Comparison of ENCODE assay signal across 9 cellular contexts in genomic region chr3:132006605-132007204, GRCh38. TPM values are rescaled to one million over a fixed set of nuclear protein-coding genes. Genes with fewer than 3 reads are reported as not detected.
A peak's percentile ranks its signal among the peaks of the same experiment; 100 is the strongest.
DNase-seq lines count a peak whose midpoint lies in the region; TF ChIP-seq lines count a peak whose summit lies in the region.
"Had no signal": no experiment of that assay in that cellular context is flagged by ENCODE, and none has a peak within 500 bp of the region (broad histone marks: within the 10 kb centered on the region; RNA-seq: fewer than 3 reads in every experiment).

No MANE protein-coding gene starts in this region.

- H3K4me1 ChIP-seq in HAP-1 (peaks cover 5% of the 10 kb centered on the region), thyroid gland (peaks cover 6 to 12% of the 10 kb centered on the region in 2 donors)

- intact Hi-C loops in thyroid gland (cut with DNase I) = no loop called here

- peak; percentile 58 for DNase-seq in DMS 273 (lab: John Stamatoyannopoulos, UW; ENCODE audit: unreplicated experiment)
- DNase-seq in DMS 273 treated with DMSO at 0.1 percent for 48 hours (lab: John Stamatoyannopoulos, UW) = no peak
- peak; percentile 40 to 67 for DNase-seq in HAP-1 (ENCODE audit: low spot score in 2 of 2)
- DNase-seq in RWPE1 (ENCODE audit: low spot score) = peak; percentile 44
- DNase-seq in foreskin melanocyte = peak; percentile 14
- peak; percentile 31 to 51 for DNase-seq in thyroid gland
- DNase-seq in GF-D8 (lab: John Stamatoyannopoulos, UW) = no peak
- no peak for DNase-seq in NCI-H510A treated with DMSO at 0.1 percent for 48 hours (lab: John Stamatoyannopoulos, UW)

- H3K27me3 ChIP-seq in HAP-1 (ENCODE audit: low read depth) (no peaks in the 10 kb centered on the region), thyroid gland (no peaks in the 10 kb centered on the region)

- H3K9me3 ChIP-seq in HAP-1 = no peaks in the 10 kb centered on the region
- H3K9me3 ChIP-seq in thyroid gland = no peaks in the 10 kb centered on the region

- in situ Hi-C loops in HAP-1 (cut with MboI; ENCODE audit: low sequenced_read_pairs) = loop anchor here (25.0 kb wide), 2 partner anchors 469 to 969 kb away; partner anchors contain the start of genes ASTE1 and NEK11

- H3K4me3 ChIP-seq in HAP-1 (no peak overlapping the region), thyroid gland (replicated peaks in 1 of 3) (no peak overlapping the region)
- H3K4me3 ChIP-seq: skin epidermis had no signal

- H3K36me3 ChIP-seq in HAP-1 (replicated peaks) = no peaks in the 10 kb centered on the region
- H3K36me3 ChIP-seq in thyroid gland = no peaks in the 10 kb centered on the region

- CTCF ChIA-PET in RWPE1 (lab: Yijun Ruan, JAX) = interaction anchor here (0.6 to 1.1 kb wide), 6 partner anchors 8 to 347 kb away, joined by 3 to 4 read pairs (median 4); partner anchors contain the start of gene CPNE4

- POLR2A ChIA-PET in RWPE1 (lab: Yijun Ruan, JAX; ENCODE audit: low non-redundant PET) = no interaction called here

- H3K27ac ChIP-seq in RWPE1 (no peak overlapping the region), thyroid gland (no peak overlapping the region)
- H3K27ac ChIP-seq: skin epidermis had no signal

- 32 to 37% methylated on average over 3 of the region's 3 CpGs for WGBS in thyroid gland, 2 donors

- TF ChIP-seq CTCF in RWPE1 (conservative IDR thresholded peaks at IDR 0.05; ENCODE audit: low read depth) (peak; percentile 64), thyroid gland (IDR thresholded peaks at IDR 0.05) (peak in 5 of 6 experiments; percentile 19 to 60 (median 49))

- TF ChIP-seq POLR2A in thyroid gland (IDR thresholded peaks at IDR 0.05) = no peak

RNA-seq across cellular contexts. Expression of gene CPNE4, which starts 28.1 kb away (rescaled TPM):
- not detected for total RNA-seq in thyroid gland

Comparison
In these comparisons a context has a peak if more than half of its experiments do, and no peak if none do; other contexts are left out.
1. DNase-seq: peak in DMS 273 (single experiment), HAP-1 (2 of 2), RWPE1 (single experiment), foreskin melanocyte (single experiment) and thyroid gland (2 of 2); none in DMS 273 treated with DMSO at 0.1 percent for 48 hours (single experiment), GF-D8 (single experiment) and NCI-H510A treated with DMSO at 0.1 percent for 48 hours (single experiment).